Comparison of ENCODE assay signal across 14 cellular contexts in genomic region chr13:44026194-44026593, GRCh38.
DNase-seq lines count a peak whose midpoint lies in the region; ATAC-seq and TF ChIP-seq lines count a peak whose summit lies in the region.
"Had no signal": no experiment of that assay in that cellular context is flagged by ENCODE, and none has a peak within 500 bp of the region (broad histone marks: within the 10 kb centered on the region; RNA-seq: fewer than 3 reads in every experiment).

No MANE protein-coding gene starts in this region.

- H3K36me3 Mint-ChIP-seq in HFFc6 (ENCODE audit: low read depth), result no peaks in the 10 kb centered on the region
- H3K36me3 Mint-ChIP-seq in endodermal cell (ENCODE audit: low read depth), result no peaks in the 10 kb centered on the region
- H3K36me3 Mint-ChIP-seq in progenitor cell of endocrine pancreas (ENCODE audit: insufficient read depth), result no peaks in the 10 kb centered on the region
- H3K36me3 Mint-ChIP-seq in activated CD4-positive, alpha-beta T cell treated with anti-CD3 and anti-CD28 coated beads for 36 hours (ENCODE audit: low read depth), result no peaks in the 10 kb centered on the region
- H3K36me3 Mint-ChIP-seq: CD8-positive, alpha-beta memory T cell had no signal

- POLR2A ChIA-PET in activated CD4-positive, alpha-beta T cell treated with anti-CD3 and anti-CD28 coated beads for 36 hours (lab: Charles Lee), result no interaction called here

- WGBS in endodermal cell (ENCODE audit: insufficient coverage in 1 of 2, insufficient read length in 1 of 2), 2 experiments, result 91 to 100% methylated on average over 2 to 4 of the region's 4 CpGs

- H3K36me3 ChIP-seq in DND-41 (ENCODE audit: insufficient read depth, low read length) (no peaks in the 10 kb centered on the region), endodermal cell (ENCODE audit: control insufficient read depth, insufficient read depth, low read length) (no peaks in the 10 kb centered on the region)
- H3K36me3 ChIP-seq: BLaER1 had no signal

- H3K9me3 ChIP-seq in DND-41 (ENCODE audit: insufficient read depth, low read length, severe bottlenecking), result no peaks in the 10 kb centered on the region
- no peaks in the 10 kb centered on the region for H3K9me3 ChIP-seq in endodermal cell (ENCODE audit: control insufficient read depth, low read length)
- H3K9me3 ChIP-seq: BLaER1, Caco-2 had no signal

- intact Hi-C loops in activated CD4-positive, alpha-beta T cell treated with anti-CD3 and anti-CD28 coated beads for 36 hours (cut with DNase I, micrococcal nuclease), result no loop called here

- H3K79me2 ChIP-seq in DND-41 (ENCODE audit: insufficient read depth, low read length), result no peaks in the 10 kb centered on the region

- H3K4me1 ChIP-seq in DND-41 (ENCODE audit: insufficient read depth, low read length) (no peaks in the 10 kb centered on the region), endodermal cell (ENCODE audit: control insufficient read depth, insufficient read depth, low read length) (no peaks in the 10 kb centered on the region)
- H3K4me1 ChIP-seq: BLaER1 had no signal

- no peaks in the 10 kb centered on the region for H3K9me3 Mint-ChIP-seq in HFFc6
- no peaks in the 10 kb centered on the region for H3K9me3 Mint-ChIP-seq in endodermal cell
- no peaks in the 10 kb centered on the region for H3K9me3 Mint-ChIP-seq in progenitor cell of endocrine pancreas (ENCODE audit: low read depth)
- H3K9me3 Mint-ChIP-seq in activated CD4-positive, alpha-beta T cell treated with anti-CD3 and anti-CD28 coated beads for 36 hours (ENCODE audit: low read depth), result no peaks in the 10 kb centered on the region
- H3K9me3 Mint-ChIP-seq: CD8-positive, alpha-beta memory T cell had no signal

- H3K27me3 ChIP-seq in DND-41 (ENCODE audit: insufficient read depth, low read length, poor library complexity) (peaks cover 9% of the 10 kb centered on the region), endodermal cell (ENCODE audit: control insufficient read depth, insufficient read depth, low read length, poor library complexity, severe bottlenecking) (no peaks in the 10 kb centered on the region)
- H3K27me3 ChIP-seq: BLaER1 had no signal

- no peak for ATAC-seq in DND-41 (ENCODE audit: insufficient read depth, low read depth)
- ATAC-seq in activated CD4-positive, alpha-beta T cell treated with anti-CD3 and anti-CD28 coated beads for 36 hours, result no peak

- H2AFZ ChIP-seq in DND-41 (ENCODE audit: low read depth, low read length), result no peak overlapping the region

- H3K27ac Mint-ChIP-seq in HFFc6, result no peak overlapping the region
- H3K27ac Mint-ChIP-seq in endodermal cell, result no peak overlapping the region
- no peak overlapping the region for H3K27ac Mint-ChIP-seq in progenitor cell of endocrine pancreas
- no peak overlapping the region for H3K27ac Mint-ChIP-seq in activated CD4-positive, alpha-beta T cell treated with anti-CD3 and anti-CD28 coated beads for 36 hours
- H3K27ac Mint-ChIP-seq: CD8-positive, alpha-beta memory T cell had no signal

- no peak overlapping the region for H3K4me3 Mint-ChIP-seq in HFFc6
- no peak overlapping the region for H3K4me3 Mint-ChIP-seq in endodermal cell
- H3K4me3 Mint-ChIP-seq in progenitor cell of endocrine pancreas (ENCODE audit: low read depth), result no peak overlapping the region
- H3K4me3 Mint-ChIP-seq in activated CD4-positive, alpha-beta T cell treated with anti-CD3 and anti-CD28 coated beads for 36 hours, result no peak overlapping the region
- H3K4me3 Mint-ChIP-seq: CD8-positive, alpha-beta memory T cell had no signal

- H3K9ac ChIP-seq in DND-41 (ENCODE audit: low read depth, low read length) (no peak overlapping the region), endodermal cell (ENCODE audit: extremely low read depth, low read length, poor library complexity, severe bottlenecking) (no peak overlapping the region)
- H3K9ac ChIP-seq: BLaER1 had no signal

- no peaks in the 10 kb centered on the region for H4K20me1 ChIP-seq in DND-41 (ENCODE audit: insufficient read depth, low read length)
- H4K20me1 ChIP-seq: BLaER1 had no signal

- H3K4me3 ChIP-seq in DND-41 (ENCODE audit: low read depth in 1 of 2, low read length in 2 of 2) (no peak overlapping the region), endodermal cell (ENCODE audit: low read length) (no peak overlapping the region)
- H3K4me3 ChIP-seq: BLaER1 had no signal

- CTCF ChIA-PET in activated CD4-positive, alpha-beta T cell treated with anti-CD3 and anti-CD28 coated beads for 36 hours (lab: Charles Lee), result no interaction called here

- H3K27ac ChIP-seq in DND-41 (ENCODE audit: low read length), result no peak overlapping the region
- no peak overlapping the region for H3K27ac ChIP-seq in endodermal cell (ENCODE audit: low read depth, low read length)
- H3K27ac ChIP-seq: BLaER1 had no signal

- H3K4me2 ChIP-seq in DND-41 (ENCODE audit: insufficient read depth, low read length), result no peak overlapping the region
- H3K4me2 ChIP-seq: BLaER1 had no signal

- peak; percentile 7 for TF ChIP-seq CTCF in DND-41 (IDR thresholded peaks at IDR 0.05; ENCODE audit: borderline replicate concordance, extremely low read depth, low read length, poor library complexity, severe bottlenecking)
- TF ChIP-seq CTCF in HFFc6 (IDR thresholded peaks at IDR 0.05), result peak; percentile 43
- TF ChIP-seq CTCF in endodermal cell (conservative IDR thresholded peaks at IDR 0.05), result peak; percentile 51
- TF ChIP-seq CTCF in progenitor cell of endocrine pancreas (IDR thresholded peaks at IDR 0.05; ENCODE audit: unreplicated experiment), result peak; percentile 20

- H3K27me3 Mint-ChIP-seq in HFFc6 (ENCODE audit: insufficient read depth) (peaks cover 29% of the 10 kb centered on the region), endodermal cell (ENCODE audit: insufficient read depth) (peaks cover 3% of the 10 kb centered on the region), progenitor cell of endocrine pancreas (no peaks in the 10 kb centered on the region)
- H3K27me3 Mint-ChIP-seq in activated CD4-positive, alpha-beta T cell treated with anti-CD3 and anti-CD28 coated beads for 36 hours, result peaks cover 3% of the 10 kb centered on the region

- DNase-seq in DND-41 (no peak), HFFc6 (no peak), endodermal cell (peak; percentile 10), progenitor cell of endocrine pancreas (ENCODE audit: low spot score, unreplicated experiment) (no peak), iPS-NIHi11 (ENCODE audit: low spot score) (no peak)
- DNase-seq in activated CD4-positive, alpha-beta T cell treated with anti-CD3 and anti-CD28 coated beads for 36 hours, result no peak
- no peak for DNase-seq in stimulated activated CD4-positive, alpha-beta T cell treated with anti-CD3 and anti-CD28 coated beads, Interleukin-4, amount 100 ng/mL, for 24 hours
- DNase-seq: 8988T; AML-193; Caco-2; CD8-positive, alpha-beta memory T cell; GF-D8; IMR-90 had no signal

- H3K4me1 Mint-ChIP-seq in HFFc6 (ENCODE audit: low read depth) (no peaks in the 10 kb centered on the region), endodermal cell (peaks cover 11% of the 10 kb centered on the region), progenitor cell of endocrine pancreas (ENCODE audit: low read depth) (peaks cover 9% of the 10 kb centered on the region)
- H3K4me1 Mint-ChIP-seq in activated CD4-positive, alpha-beta T cell treated with anti-CD3 and anti-CD28 coated beads for 36 hours, result no peaks in the 10 kb centered on the region
- H3K4me1 Mint-ChIP-seq: CD8-positive, alpha-beta memory T cell had no signal
